11 cellular contexts compared by ENCODE assay signal in genomic region chrX:148466292-148466691, GRCh38. TPM values are rescaled to one million over a fixed set of nuclear protein-coding genes. Genes with fewer than 3 reads are reported as not detected.
DNase-seq lines count a peak whose midpoint lies in the region; ATAC-seq, FAIRE-seq and TF ChIP-seq lines count a peak whose summit lies in the region.
"Had no signal": no experiment of that assay in that cellular context is flagged by ENCODE, and none has a peak within 500 bp of the region (broad histone marks: within the 10 kb centered on the region; RNA-seq: fewer than 3 reads in every experiment).

No MANE protein-coding gene starts in this region.

- H3K4me1 ChIP-seq in astrocyte (ENCODE audit: insufficient read depth, low read length) (no peaks in the 10 kb centered on the region), stomach (no peaks in the 10 kb centered on the region)
- H3K4me1 ChIP-seq: psoas muscle had no signal

- H4K20me1 ChIP-seq in astrocyte (ENCODE audit: insufficient read depth, low read length) = no peaks in the 10 kb centered on the region

- ATAC-seq in GM18867 (IDR thresholded peaks at IDR 0.05; ENCODE audit: unreplicated experiment) (peak; percentile 86), GM21390 (IDR thresholded peaks at IDR 0.05; ENCODE audit: unreplicated experiment) (peak; percentile 91), HG03095 (IDR thresholded peaks at IDR 0.05; ENCODE audit: unreplicated experiment) (peak; percentile 89)
- ATAC-seq: psoas muscle had no signal

- intact Hi-C loops in stomach (cut with DNase I; ENCODE audit: low total_unique reads) = no loop called here

- H3K4me1 Mint-ChIP-seq in astrocyte (ENCODE audit: low read depth, unreplicated experiment) = peaks cover 8% of the 10 kb centered on the region

- no peak overlapping the region for H3K9ac ChIP-seq in astrocyte (ENCODE audit: low read length)

- peak; percentile 13 for DNase-seq in astrocyte (ENCODE audit: low read depth)
- no peak for DNase-seq in MG63
- no peak for DNase-seq in SHP77 (lab: John Stamatoyannopoulos, UW)
- DNase-seq in NCI-H2171 (lab: John Stamatoyannopoulos, UW) = no peak
- DNase-seq in stomach = no peak
- DNase-seq: activated CD8-positive, alpha-beta memory T cell treated with anti-CD3 and anti-CD28 coated beads, Interleukin-2, amount 50 U/mL, for 48 hours; NCI-H510A treated with DMSO at 0.1 percent for 48 hours; psoas muscle had no signal

- TF ChIP-seq POLR2A in stomach (IDR thresholded peaks at IDR 0.05) = no peak

- no peaks in the 10 kb centered on the region for H3K9me3 Mint-ChIP-seq in astrocyte (ENCODE audit: unreplicated experiment)

- WGBS in stomach, 5 donors = 38 to 55% (median 46%) methylated on average over 4 of the region's 4 CpGs

- TF ChIP-seq CTCF in astrocyte (IDR thresholded peaks at IDR 0.05; ENCODE audit: insufficient read depth, low read depth, low read length) (no peak), stomach (IDR thresholded peaks at IDR 0.05) (no peak)

- no peak overlapping the region for H3K27ac Mint-ChIP-seq in astrocyte (ENCODE audit: unreplicated experiment)

- no peaks in the 10 kb centered on the region for H3K79me2 ChIP-seq in astrocyte (ENCODE audit: insufficient read depth, low read length)

- no peaks in the 10 kb centered on the region for H3K9me3 ChIP-seq in astrocyte (ENCODE audit: insufficient read depth, low read depth, low read length)
- H3K9me3 ChIP-seq in MG63 = no peaks in the 10 kb centered on the region
- H3K9me3 ChIP-seq in stomach = no peaks in the 10 kb centered on the region
- H3K9me3 ChIP-seq: psoas muscle had no signal

- no peak for FAIRE-seq in astrocyte (lab: Jason Lieb, UNC)

- H3K36me3 Mint-ChIP-seq in astrocyte (ENCODE audit: low read depth, unreplicated experiment) = no peaks in the 10 kb centered on the region

- H3K27me3 ChIP-seq in astrocyte (ENCODE audit: insufficient read depth, low read length) = no peaks in the 10 kb centered on the region
- no peaks in the 10 kb centered on the region for H3K27me3 ChIP-seq in MG63
- H3K27me3 ChIP-seq in stomach = no peaks in the 10 kb centered on the region

- H3K4me3 Mint-ChIP-seq in astrocyte (ENCODE audit: unreplicated experiment) = no peak overlapping the region

- no peak for TF ChIP-seq EP300 in stomach (IDR thresholded peaks at IDR 0.05)

- no peaks in the 10 kb centered on the region for H3K27me3 Mint-ChIP-seq in astrocyte (ENCODE audit: low read depth, unreplicated experiment)

- H2AFZ ChIP-seq in astrocyte (ENCODE audit: low read depth, low read length) = no peak overlapping the region

- H3K27ac ChIP-seq in astrocyte (ENCODE audit: low read depth, low read length) = no peak overlapping the region
- no peak overlapping the region for H3K27ac ChIP-seq in stomach
- H3K27ac ChIP-seq: psoas muscle had no signal

- no peak overlapping the region for H3K4me2 ChIP-seq in astrocyte (ENCODE audit: low read length)

- H3K4me3 ChIP-seq in astrocyte (ENCODE audit: insufficient read depth, low read depth, low read length) = no peak overlapping the region
- no peak overlapping the region for H3K4me3 ChIP-seq in MG63
- no peak overlapping the region for H3K4me3 ChIP-seq in stomach
- H3K4me3 ChIP-seq: psoas muscle had no signal

- H3K36me3 ChIP-seq in astrocyte (ENCODE audit: insufficient read depth, low read length) (no peaks in the 10 kb centered on the region), MG63 (no peaks in the 10 kb centered on the region), stomach (no peaks in the 10 kb centered on the region)

RNA-seq across cellular contexts. Expression of gene AFF2, which starts 34.1 kb away (rescaled TPM):
- 8.3 and 8.9 TPM in 2 replicates for total RNA-seq in astrocyte
- not detected in 2 replicates for total RNA-seq in MG63 (2014; rRNA removed; shearing (Covaris generic); ENCODE audit: low replicate concordance)
- total RNA-seq in stomach = 10 to 100 TPM in 1 of 5 donors, 1 to 10 TPM in 1, under 1 TPM in 1, not detected in 2; 0.72 to 84.0 (median 1.1) TPM
- polyA plus RNA-seq in stomach = under 1 TPM in 2 of 3 donors, not detected in 1; 0.10 to 0.61 TPM
